Comparison of ENCODE assay signal across 1 cellular context in genomic region chr6:37819177-37819801, GRCh38.
TF ChIP-seq lines count a peak whose summit lies in the region.

ZFAND3 (plus strand) TSS chr6:37819727; CDS start chr6:37819946, 219 bp downstream.

TF ChIP-seq in HepG2, 621 proteins besides CTCF, POLR2A, EP300 and RAD21 (continued from another document and continues in another):
- TF ChIP-seq ZNF878 (CRISPR knock-in tag; IDR thresholded peaks at IDR 0.05) (no peak; the same call in 1 of the 2 replicates), ZNF205 (CRISPR knock-in tag; IDR thresholded peaks at IDR 0.05) (peak; percentile 58), ZNF292 (CRISPR knock-in tag; IDR thresholded peaks at IDR 0.05; ENCODE audit: borderline replicate concordance, low read depth) (peak; percentile 58; the same call in 1 of the 2 replicates), KIAA2018 (CRISPR knock-in tag; IDR thresholded peaks at IDR 0.05; ENCODE audit: borderline replicate concordance) (0 out of 2 replicates have a peak, but pooled peaks have one; percentile 27), YY1 (IDR thresholded peaks at IDR 0.05; ENCODE audit: insufficient read depth, insufficient replicate concordance, low read depth, low read length) (peak; percentile 91), E2F1 (CRISPR knock-in tag; IDR thresholded peaks at IDR 0.05) (no peak), ZFP36 (IDR thresholded peaks at IDR 0.05; ENCODE audit: borderline replicate concordance, low read depth, low read length, partially characterized antibody) (no peak), IKZF4 (CRISPR knock-in tag; IDR thresholded peaks at IDR 0.05; ENCODE audit: borderline replicate concordance, low read depth, not compliant biosample characterization) (no peak), KDM5B (CRISPR knock-in tag; IDR thresholded peaks at IDR 0.05; ENCODE audit: borderline replicate concordance) (peak; percentile 59; the same call in 1 of the 2 replicates), ZBTB25 (CRISPR knock-in tag; IDR thresholded peaks at IDR 0.05) (peak; percentile 95), AGO2 (optimal IDR thresholded peaks at IDR 0.05; ENCODE audit: low read depth, low read length) (peak; percentile 71), FOXA3 (CRISPR knock-in tag; IDR thresholded peaks at IDR 0.05) (peak; percentile 27), ZNF329 (CRISPR knock-in tag; IDR thresholded peaks at IDR 0.05; ENCODE audit: low read depth) (0 out of 2 replicates have a peak, but pooled peaks have one; percentile 26), KDM5A (IDR thresholded peaks at IDR 0.05; ENCODE audit: borderline replicate concordance, low read length) (peak; percentile 69; the same call in 1 of the 2 replicates), ARID3A (IDR thresholded peaks at IDR 0.05; ENCODE audit: low read depth, low read length) (no peak), HOMEZ (CRISPR knock-in tag; IDR thresholded peaks at IDR 0.05; ENCODE audit: low read depth) (peak; percentile 71), ZNF343 (CRISPR knock-in tag; IDR thresholded peaks at IDR 0.05) (peak; percentile 78; the same call in 1 of the 2 replicates), ZFP90 (CRISPR knock-in tag; IDR thresholded peaks at IDR 0.05; ENCODE audit: borderline replicate concordance) (0 out of 2 replicates have a peak, but pooled peaks have one; percentile 7), MAFK (conservative IDR thresholded peaks at IDR 0.05 in 1 of 2, IDR thresholded peaks at IDR 0.05 in 1 of 2; ENCODE audit: low read length in 2 of 2) (no peak; a peak in 1 of 4 replicates), ZNF251 (CRISPR knock-in tag; IDR thresholded peaks at IDR 0.05) (no peak), HNRNPUL1 (IDR thresholded peaks at IDR 0.05; ENCODE audit: low read depth, low read length) (no peak), WIZ (CRISPR knock-in tag; IDR thresholded peaks at IDR 0.05) (0 out of 2 replicates have a peak, but pooled peaks have one; percentile 62), GPBP1L1 (CRISPR knock-in tag; IDR thresholded peaks at IDR 0.05) (no peak), SUZ12 (IDR thresholded peaks at IDR 0.05; ENCODE audit: low read depth, low read length) (no peak), NR2F2 (IDR thresholded peaks at IDR 0.05; ENCODE audit: borderline replicate concordance, low read depth) (no peak), MXI1 (IDR thresholded peaks at IDR 0.05; ENCODE audit: borderline replicate concordance, low read depth, low read length) (peak; percentile 6; the same call in 2 of the 3 replicates)
- TF ChIP-seq, protein P1, sequence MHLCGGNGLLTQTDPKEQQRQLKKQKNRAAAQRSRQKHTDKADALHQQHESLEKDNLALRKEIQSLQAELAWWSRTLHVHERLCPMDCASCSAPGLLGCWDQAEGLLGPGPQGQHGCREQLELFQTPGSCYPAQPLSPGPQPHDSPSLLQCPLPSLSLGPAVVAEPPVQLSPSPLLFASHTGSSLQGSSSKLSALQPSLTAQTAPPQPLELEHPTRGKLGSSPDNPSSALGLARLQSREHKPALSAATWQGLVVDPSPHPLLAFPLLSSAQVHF (CRISPR knock-in tag; IDR thresholded peaks at IDR 0.05): 0 out of 2 replicates have a peak, but pooled peaks have one; percentile 25
- TF ChIP-seq, protein P2, sequence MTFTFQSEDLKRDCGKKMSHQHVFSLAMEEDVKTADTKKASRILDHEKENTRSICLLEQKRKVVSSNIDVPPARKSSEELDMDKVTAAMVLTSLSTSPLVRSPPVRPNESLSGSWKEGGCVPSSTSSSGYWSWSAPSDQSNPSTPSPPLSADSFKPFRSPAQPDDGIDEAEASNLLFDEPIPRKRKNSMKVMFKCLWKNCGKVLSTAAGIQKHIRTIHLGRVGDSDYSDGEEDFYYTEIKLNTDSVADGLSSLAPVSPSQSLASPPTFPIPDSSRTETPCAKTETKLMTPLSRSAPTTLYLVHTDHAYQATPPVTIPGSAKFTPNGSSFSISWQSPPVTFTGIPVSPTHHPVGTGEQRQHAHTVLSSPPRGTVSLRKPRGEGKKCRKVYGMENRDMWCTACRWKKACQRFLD (CRISPR knock-in tag; IDR thresholded peaks at IDR 0.05; ENCODE audit: borderline replicate concordance): peak; percentile 80; the same call in 1 of the 2 replicates
- TF ChIP-seq, protein P3, sequence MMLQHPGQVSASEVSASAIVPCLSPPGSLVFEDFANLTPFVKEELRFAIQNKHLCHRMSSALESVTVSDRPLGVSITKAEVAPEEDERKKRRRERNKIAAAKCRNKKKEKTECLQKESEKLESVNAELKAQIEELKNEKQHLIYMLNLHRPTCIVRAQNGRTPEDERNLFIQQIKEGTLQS (CRISPR knock-in tag; IDR thresholded peaks at IDR 0.05): no peak; the same call in none of the 2 replicates
- TF ChIP-seq, protein P4, sequence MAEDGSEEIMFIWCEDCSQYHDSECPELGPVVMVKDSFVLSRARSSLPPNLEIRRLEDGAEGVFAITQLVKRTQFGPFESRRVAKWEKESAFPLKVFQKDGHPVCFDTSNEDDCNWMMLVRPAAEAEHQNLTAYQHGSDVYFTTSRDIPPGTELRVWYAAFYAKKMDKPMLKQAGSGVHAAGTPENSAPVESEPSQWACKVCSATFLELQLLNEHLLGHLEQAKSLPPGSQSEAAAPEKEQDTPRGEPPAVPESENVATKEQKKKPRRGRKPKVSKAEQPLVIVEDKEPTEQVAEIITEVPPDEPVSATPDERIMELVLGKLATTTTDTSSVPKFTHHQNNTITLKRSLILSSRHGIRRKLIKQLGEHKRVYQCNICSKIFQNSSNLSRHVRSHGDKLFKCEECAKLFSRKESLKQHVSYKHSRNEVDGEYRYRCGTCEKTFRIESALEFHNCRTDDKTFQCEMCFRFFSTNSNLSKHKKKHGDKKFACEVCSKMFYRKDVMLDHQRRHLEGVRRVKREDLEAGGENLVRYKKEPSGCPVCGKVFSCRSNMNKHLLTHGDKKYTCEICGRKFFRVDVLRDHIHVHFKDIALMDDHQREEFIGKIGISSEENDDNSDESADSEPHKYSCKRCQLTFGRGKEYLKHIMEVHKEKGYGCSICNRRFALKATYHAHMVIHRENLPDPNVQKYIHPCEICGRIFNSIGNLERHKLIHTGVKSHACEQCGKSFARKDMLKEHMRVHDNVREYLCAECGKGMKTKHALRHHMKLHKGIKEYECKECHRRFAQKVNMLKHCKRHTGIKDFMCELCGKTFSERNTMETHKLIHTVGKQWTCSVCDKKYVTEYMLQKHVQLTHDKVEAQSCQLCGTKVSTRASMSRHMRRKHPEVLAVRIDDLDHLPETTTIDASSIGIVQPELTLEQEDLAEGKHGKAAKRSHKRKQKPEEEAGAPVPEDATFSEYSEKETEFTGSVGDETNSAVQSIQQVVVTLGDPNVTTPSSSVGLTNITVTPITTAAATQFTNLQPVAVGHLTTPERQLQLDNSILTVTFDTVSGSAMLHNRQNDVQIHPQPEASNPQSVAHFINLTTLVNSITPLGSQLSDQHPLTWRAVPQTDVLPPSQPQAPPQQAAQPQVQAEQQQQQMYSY (CRISPR knock-in tag; IDR thresholded peaks at IDR 0.05): no peak
